1 cellular context compared by ENCODE assay signal in the genomic region with DNA sequence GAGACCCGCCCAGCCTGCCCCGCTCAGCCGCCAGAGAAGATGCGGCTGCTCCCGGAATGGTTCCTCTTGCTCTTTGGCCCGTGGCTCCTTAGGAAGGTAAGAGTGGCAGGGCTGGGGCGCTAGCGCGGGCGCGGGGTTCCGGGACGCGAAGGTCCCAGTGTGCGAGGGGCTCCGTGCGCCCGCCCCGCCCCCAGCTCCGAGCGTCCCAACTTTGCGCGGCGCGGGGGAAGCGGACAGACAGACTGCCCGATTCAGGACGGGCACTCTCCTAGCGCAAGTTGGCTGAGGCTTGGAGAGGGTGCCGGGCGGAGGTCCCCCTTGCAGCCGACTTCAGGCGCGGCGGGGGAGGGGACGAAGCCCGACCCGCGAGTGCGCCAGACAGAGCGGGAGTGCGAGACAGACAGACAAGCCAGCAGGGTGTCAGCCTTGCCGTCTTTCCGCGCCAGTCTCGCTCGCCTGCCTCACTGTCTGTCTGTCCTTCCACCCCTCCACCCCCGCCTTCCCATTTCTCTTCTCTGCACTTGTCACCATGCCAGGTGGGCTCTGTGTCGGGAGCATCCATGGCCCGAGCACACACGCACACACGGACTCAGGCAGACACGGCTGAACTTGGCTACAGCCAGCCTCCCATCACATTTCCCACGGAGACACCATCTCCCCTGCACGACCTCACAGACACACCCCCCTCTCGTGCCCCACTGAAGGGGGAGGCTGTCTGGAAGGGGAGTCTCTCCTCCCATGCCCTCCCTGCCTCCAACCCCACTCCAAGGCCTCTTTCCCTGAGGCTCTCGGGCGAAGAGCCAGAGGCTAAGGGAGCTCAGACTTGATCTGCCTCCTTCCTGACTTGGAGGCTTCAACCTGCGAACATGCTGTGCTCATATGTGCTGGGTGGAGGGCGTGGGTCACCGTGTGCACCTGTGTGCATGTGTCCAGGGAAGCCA.
A peak's percentile ranks its signal among the peaks of the same experiment; 100 is the strongest.
TF ChIP-seq lines count a peak whose summit lies in the region.

No MANE protein-coding gene starts in this region.

TF ChIP-seq in HEK293, 187 proteins besides CTCF, POLR2A, EP300 and RAD21 (continued from another document and continues in another):
- TF ChIP-seq KLF7 (tag by site-specific recombination; IDR thresholded peaks at IDR 0.05; ENCODE audit: borderline replicate concordance), result no peak
- no peak for TF ChIP-seq ZNF514 (tag by site-specific recombination; IDR thresholded peaks at IDR 0.05)
- TF ChIP-seq, protein P1, sequence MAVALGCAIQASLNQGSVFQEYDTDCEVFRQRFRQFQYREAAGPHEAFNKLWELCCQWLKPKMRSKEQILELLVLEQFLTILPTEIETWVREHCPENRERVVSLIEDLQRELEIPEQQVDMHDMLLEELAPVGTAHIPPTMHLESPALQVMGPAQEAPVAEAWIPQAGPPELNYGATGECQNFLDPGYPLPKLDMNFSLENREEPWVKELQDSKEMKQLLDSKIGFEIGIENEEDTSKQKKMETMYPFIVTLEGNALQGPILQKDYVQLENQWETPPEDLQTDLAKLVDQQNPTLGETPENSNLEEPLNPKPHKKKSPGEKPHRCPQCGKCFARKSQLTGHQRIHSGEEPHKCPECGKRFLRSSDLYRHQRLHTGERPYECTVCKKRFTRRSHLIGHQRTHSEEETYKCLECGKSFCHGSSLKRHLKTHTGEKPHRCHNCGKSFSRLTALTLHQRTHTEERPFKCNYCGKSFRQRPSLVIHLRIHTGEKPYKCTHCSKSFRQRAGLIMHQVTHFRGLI (tag by site-specific recombination; IDR thresholded peaks at IDR 0.05), result peak; percentile 43; the same call in 1 of the 2 replicates
- TF ChIP-seq ZNF843 (tag by site-specific recombination; IDR thresholded peaks at IDR 0.05), result no peak
- TF ChIP-seq, protein P2, sequence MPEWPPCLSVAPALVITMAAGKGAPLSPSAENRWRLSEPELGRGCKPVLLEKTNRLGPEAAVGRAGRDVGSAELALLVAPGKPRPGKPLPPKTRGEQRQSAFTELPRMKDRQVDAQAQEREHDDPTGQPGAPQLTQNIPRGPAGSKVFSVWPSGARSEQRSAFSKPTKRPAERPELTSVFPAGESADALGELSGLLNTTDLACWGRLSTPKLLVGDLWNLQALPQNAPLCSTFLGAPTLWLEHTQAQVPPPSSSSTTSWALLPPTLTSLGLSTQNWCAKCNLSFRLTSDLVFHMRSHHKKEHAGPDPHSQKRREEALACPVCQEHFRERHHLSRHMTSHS (tag by site-specific recombination; IDR thresholded peaks at IDR 0.05), result no peak
- no peak for TF ChIP-seq ZNF155 (tag by site-specific recombination; IDR thresholded peaks at IDR 0.05)
- no peak for TF ChIP-seq ZNF350 (tag by site-specific recombination; IDR thresholded peaks at IDR 0.05)
- TF ChIP-seq ZBTB7A (tag by site-specific recombination; IDR thresholded peaks at IDR 0.05; ENCODE audit: low read depth), result peak; percentile 88; the same call in 1 of the 2 replicates
- no peak for TF ChIP-seq TRIM28 (IDR thresholded peaks at IDR 0.05; ENCODE audit: borderline replicate concordance, low read length)
- TF ChIP-seq, protein P3, sequence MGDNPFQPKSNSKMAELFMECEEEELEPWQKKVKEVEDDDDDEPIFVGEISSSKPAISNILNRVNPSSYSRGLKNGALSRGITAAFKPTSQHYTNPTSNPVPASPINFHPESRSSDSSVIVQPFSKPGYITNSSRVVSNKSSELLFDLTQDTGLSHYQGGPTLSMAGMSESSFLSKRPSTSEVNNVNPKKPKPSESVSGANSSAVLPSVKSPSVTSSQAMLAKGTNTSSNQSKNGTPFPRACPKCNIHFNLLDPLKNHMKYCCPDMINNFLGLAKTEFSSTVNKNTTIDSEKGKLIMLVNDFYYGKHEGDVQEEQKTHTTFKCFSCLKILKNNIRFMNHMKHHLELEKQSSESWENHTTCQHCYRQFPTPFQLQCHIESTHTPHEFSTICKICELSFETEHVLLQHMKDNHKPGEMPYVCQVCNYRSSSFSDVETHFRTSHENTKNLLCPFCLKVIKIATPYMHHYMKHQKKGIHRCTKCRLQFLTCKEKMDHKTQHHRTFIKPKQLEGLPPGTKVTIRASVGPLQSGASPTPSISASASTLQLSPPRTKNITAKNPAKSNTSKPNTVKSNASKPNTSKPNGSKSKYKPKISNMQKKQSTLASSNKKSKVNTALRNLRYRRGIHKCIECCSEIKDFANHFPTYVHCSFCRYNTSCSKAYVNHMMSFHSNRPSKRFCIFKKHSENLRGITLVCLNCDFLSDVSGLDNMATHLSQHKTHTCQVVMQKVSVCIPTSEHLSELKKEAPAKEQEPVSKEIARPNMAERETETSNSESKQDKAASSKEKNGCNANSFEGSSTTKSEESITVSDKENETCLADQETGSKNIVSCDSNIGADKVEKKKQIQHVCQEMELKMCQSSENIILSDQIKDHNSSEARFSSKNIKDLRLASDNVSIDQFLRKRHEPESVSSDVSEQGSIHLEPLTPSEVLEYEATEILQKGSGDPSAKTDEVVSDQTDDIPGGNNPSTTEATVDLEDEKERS (tag by site-specific recombination; IDR thresholded peaks at IDR 0.05), result no peak
- TF ChIP-seq ZNF391 (tag by site-specific recombination; IDR thresholded peaks at IDR 0.05; ENCODE audit: borderline replicate concordance, low read depth), result peak; percentile 62; the same call in 1 of the 2 replicates
- TF ChIP-seq, protein P4, sequence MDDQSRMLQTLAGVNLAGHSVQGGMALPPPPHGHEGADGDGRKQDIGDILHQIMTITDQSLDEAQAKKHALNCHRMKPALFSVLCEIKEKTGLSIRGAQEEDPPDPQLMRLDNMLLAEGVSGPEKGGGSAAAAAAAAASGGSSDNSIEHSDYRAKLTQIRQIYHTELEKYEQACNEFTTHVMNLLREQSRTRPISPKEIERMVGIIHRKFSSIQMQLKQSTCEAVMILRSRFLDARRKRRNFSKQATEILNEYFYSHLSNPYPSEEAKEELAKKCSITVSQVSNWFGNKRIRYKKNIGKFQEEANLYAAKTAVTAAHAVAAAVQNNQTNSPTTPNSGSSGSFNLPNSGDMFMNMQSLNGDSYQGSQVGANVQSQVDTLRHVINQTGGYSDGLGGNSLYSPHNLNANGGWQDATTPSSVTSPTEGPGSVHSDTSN (CRISPR knock-in tag; IDR thresholded peaks at IDR 0.05), result no peak
- TF ChIP-seq, protein P5, sequence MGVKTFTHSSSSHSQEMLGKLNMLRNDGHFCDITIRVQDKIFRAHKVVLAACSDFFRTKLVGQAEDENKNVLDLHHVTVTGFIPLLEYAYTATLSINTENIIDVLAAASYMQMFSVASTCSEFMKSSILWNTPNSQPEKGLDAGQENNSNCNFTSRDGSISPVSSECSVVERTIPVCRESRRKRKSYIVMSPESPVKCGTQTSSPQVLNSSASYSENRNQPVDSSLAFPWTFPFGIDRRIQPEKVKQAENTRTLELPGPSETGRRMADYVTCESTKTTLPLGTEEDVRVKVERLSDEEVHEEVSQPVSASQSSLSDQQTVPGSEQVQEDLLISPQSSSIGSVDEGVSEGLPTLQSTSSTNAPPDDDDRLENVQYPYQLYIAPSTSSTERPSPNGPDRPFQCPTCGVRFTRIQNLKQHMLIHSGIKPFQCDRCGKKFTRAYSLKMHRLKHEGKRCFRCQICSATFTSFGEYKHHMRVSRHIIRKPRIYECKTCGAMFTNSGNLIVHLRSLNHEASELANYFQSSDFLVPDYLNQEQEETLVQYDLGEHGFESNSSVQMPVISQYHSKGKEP (tag by site-specific recombination; IDR thresholded peaks at IDR 0.05), result no peak
- TF ChIP-seq ZNF174 (tag by site-specific recombination; IDR thresholded peaks at IDR 0.05), result no peak
- TF ChIP-seq, protein P6, sequence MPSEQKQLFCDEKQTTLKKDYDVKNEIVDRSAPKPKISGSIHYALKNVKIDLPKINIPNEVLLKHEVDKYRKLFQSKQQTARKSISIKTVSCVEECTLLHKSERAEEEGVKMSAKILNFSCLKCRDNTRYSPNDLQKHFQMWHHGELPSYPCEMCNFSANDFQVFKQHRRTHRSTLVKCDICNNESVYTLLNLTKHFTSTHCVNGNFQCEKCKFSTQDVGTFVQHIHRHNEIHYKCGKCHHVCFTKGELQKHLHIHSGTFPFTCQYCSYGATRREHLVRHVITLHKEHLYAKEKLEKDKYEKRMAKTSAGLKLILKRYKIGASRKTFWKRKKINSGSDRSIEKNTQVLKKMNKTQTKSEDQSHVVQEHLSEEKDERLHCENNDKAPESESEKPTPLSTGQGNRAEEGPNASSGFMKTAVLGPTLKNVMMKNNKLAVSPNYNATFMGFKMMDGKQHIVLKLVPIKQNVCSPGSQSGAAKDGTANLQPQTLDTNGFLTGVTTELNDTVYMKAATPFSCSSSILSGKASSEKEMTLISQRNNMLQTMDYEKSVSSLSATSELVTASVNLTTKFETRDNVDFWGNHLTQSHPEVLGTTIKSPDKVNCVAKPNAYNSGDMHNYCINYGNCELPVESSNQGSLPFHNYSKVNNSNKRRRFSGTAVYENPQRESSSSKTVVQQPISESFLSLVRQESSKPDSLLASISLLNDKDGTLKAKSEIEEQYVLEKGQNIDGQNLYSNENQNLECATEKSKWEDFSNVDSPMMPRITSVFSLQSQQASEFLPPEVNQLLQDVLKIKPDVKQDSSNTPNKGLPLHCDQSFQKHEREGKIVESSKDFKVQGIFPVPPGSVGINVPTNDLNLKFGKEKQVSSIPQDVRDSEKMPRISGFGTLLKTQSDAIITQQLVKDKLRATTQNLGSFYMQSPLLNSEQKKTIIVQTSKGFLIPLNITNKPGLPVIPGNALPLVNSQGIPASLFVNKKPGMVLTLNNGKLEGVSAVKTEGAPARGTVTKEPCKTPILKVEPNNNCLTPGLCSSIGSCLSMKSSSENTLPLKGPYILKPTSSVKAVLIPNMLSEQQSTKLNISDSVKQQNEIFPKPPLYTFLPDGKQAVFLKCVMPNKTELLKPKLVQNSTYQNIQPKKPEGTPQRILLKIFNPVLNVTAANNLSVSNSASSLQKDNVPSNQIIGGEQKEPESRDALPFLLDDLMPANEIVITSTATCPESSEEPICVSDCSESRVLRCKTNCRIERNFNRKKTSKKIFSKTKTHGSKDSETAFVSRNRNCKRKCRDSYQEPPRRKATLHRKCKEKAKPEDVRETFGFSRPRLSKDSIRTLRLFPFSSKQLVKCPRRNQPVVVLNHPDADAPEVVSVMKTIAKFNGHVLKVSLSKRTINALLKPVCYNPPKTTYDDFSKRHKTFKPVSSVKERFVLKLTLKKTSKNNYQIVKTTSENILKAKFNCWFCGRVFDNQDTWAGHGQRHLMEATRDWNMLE (tag by site-specific recombination; conservative IDR thresholded peaks at IDR 0.05; ENCODE audit: low read depth), result no peak
- peak; percentile 25 for TF ChIP-seq SP3 (tag by site-specific recombination; IDR thresholded peaks at IDR 0.05)
- peak; percentile 26; the same call in 1 of the 2 replicates for TF ChIP-seq BCL11B (tag by site-specific recombination; IDR thresholded peaks at IDR 0.05; ENCODE audit: low read depth)
- TF ChIP-seq, protein P7, sequence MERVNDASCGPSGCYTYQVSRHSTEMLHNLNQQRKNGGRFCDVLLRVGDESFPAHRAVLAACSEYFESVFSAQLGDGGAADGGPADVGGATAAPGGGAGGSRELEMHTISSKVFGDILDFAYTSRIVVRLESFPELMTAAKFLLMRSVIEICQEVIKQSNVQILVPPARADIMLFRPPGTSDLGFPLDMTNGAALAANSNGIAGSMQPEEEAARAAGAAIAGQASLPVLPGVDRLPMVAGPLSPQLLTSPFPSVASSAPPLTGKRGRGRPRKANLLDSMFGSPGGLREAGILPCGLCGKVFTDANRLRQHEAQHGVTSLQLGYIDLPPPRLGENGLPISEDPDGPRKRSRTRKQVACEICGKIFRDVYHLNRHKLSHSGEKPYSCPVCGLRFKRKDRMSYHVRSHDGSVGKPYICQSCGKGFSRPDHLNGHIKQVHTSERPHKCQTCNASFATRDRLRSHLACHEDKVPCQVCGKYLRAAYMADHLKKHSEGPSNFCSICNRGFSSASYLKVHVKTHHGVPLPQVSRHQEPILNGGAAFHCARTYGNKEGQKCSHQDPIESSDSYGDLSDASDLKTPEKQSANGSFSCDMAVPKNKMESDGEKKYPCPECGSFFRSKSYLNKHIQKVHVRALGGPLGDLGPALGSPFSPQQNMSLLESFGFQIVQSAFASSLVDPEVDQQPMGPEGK (tag by site-specific recombination; IDR thresholded peaks at IDR 0.05), result peak; percentile 83
- peak; percentile 29; the same call in 1 of the 2 replicates for TF ChIP-seq ZBTB20 (tag by site-specific recombination; IDR thresholded peaks at IDR 0.05)
- no peak for TF ChIP-seq SCRT1 (tag by site-specific recombination; IDR thresholded peaks at IDR 0.05; ENCODE audit: borderline replicate concordance)
- TF ChIP-seq, protein P8, sequence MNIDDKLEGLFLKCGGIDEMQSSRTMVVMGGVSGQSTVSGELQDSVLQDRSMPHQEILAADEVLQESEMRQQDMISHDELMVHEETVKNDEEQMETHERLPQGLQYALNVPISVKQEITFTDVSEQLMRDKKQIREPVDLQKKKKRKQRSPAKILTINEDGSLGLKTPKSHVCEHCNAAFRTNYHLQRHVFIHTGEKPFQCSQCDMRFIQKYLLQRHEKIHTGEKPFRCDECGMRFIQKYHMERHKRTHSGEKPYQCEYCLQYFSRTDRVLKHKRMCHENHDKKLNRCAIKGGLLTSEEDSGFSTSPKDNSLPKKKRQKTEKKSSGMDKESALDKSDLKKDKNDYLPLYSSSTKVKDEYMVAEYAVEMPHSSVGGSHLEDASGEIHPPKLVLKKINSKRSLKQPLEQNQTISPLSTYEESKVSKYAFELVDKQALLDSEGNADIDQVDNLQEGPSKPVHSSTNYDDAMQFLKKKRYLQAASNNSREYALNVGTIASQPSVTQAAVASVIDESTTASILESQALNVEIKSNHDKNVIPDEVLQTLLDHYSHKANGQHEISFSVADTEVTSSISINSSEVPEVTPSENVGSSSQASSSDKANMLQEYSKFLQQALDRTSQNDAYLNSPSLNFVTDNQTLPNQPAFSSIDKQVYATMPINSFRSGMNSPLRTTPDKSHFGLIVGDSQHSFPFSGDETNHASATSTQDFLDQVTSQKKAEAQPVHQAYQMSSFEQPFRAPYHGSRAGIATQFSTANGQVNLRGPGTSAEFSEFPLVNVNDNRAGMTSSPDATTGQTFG (tag by site-specific recombination; IDR thresholded peaks at IDR 0.05; ENCODE audit: borderline replicate concordance), result no peak
- TF ChIP-seq ZNF529 (tag by site-specific recombination; IDR thresholded peaks at IDR 0.05; ENCODE audit: insufficient replicate concordance), result no peak
- TF ChIP-seq ZNF600 (tag by site-specific recombination; IDR thresholded peaks at IDR 0.05), result peak; percentile 88
- TF ChIP-seq, protein P9, sequence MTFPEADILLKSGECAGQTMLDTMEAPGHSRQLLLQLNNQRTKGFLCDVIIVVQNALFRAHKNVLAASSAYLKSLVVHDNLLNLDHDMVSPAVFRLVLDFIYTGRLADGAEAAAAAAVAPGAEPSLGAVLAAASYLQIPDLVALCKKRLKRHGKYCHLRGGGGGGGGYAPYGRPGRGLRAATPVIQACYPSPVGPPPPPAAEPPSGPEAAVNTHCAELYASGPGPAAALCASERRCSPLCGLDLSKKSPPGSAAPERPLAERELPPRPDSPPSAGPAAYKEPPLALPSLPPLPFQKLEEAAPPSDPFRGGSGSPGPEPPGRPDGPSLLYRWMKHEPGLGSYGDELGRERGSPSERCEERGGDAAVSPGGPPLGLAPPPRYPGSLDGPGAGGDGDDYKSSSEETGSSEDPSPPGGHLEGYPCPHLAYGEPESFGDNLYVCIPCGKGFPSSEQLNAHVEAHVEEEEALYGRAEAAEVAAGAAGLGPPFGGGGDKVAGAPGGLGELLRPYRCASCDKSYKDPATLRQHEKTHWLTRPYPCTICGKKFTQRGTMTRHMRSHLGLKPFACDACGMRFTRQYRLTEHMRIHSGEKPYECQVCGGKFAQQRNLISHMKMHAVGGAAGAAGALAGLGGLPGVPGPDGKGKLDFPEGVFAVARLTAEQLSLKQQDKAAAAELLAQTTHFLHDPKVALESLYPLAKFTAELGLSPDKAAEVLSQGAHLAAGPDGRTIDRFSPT (tag by site-specific recombination; IDR thresholded peaks at IDR 0.05), result peak; percentile 56
- TF ChIP-seq ZNF423 (tag by site-specific recombination; IDR thresholded peaks at IDR 0.05), result 0 out of 2 replicates have a peak, but pooled peaks have one; percentile 56
